In genomic region chr6:30882764-30883475, GRCh38 we compare ENCODE assay signal across 8 cellular contexts. TPM values are rescaled to one million over a fixed set of nuclear protein-coding genes. Genes with fewer than 3 reads are reported as not detected.
DNase-seq lines count a peak whose midpoint lies in the region; FAIRE-seq and TF ChIP-seq lines count a peak whose summit lies in the region.

No MANE protein-coding gene starts in this region.

- peak overlapping the region; percentile 43 for H3K9ac ChIP-seq in endodermal cell (ENCODE audit: extremely low read depth, low read length, poor library complexity, severe bottlenecking)
- H3K9ac ChIP-seq in neuronal stem cell (ENCODE audit: low read depth, low read length, poor library complexity), result peak overlapping the region; percentile 82

- H3K14ac ChIP-seq in neuronal stem cell (ENCODE audit: low read length), result peak overlapping the region; percentile 11

- TF ChIP-seq CTCF in endodermal cell (conservative IDR thresholded peaks at IDR 0.05), result no peak
- no peak for TF ChIP-seq CTCF in D721Med (IDR thresholded peaks at IDR 0.05; ENCODE audit: insufficient read depth, missing control alignments)

- H3K27ac Mint-ChIP-seq in endodermal cell, result peak overlapping the region; percentile 89

- peak overlapping the region; percentile 90 for H3K4me3 ChIP-seq in endodermal cell (ENCODE audit: low read length)
- H3K4me3 ChIP-seq in neuronal stem cell (ENCODE audit: low read length in 2 of 2), result peak overlapping the region; percentile 61 to 84
- H3K4me3 ChIP-seq in effector memory CD4-positive, alpha-beta T cell (ENCODE audit: insufficient read depth, low read depth, low read length, poor library complexity, severe bottlenecking), result no peak overlapping the region

- H4K8ac ChIP-seq in neuronal stem cell (ENCODE audit: low read depth, low read length), result no peak overlapping the region

- H2BK5ac ChIP-seq in neuronal stem cell (ENCODE audit: low read length), result peak overlapping the region; percentile 93

- H3K79me1 ChIP-seq in neuronal stem cell (ENCODE audit: low read depth, low read length), result peaks cover 6% of the 10 kb centered on the region

- H3K9me3 Mint-ChIP-seq in endodermal cell, result no peaks in the 10 kb centered on the region

- H3K36me3 Mint-ChIP-seq in endodermal cell (ENCODE audit: low read depth), result no peaks in the 10 kb centered on the region

- peak overlapping the region; percentile 90 for H2AK5ac ChIP-seq in neuronal stem cell (ENCODE audit: low read depth, low read length)

- peak overlapping the region; percentile 3 for H3K23ac ChIP-seq in neuronal stem cell (ENCODE audit: low read depth, low read length, poor library complexity)

- H3K27me3 ChIP-seq in endodermal cell (ENCODE audit: control insufficient read depth, insufficient read depth, low read length, poor library complexity, severe bottlenecking), result no peaks in the 10 kb centered on the region
- no peaks in the 10 kb centered on the region for H3K27me3 ChIP-seq in neuronal stem cell (ENCODE audit: control insufficient read depth in 3 of 3, insufficient read depth in 3 of 3, low read depth in 1 of 3, low read length in 3 of 3)
- H3K27me3 ChIP-seq in effector memory CD4-positive, alpha-beta T cell (replicated peaks; ENCODE audit: control insufficient read depth, insufficient read depth, low read length, poor library complexity, severe bottlenecking), result no peaks in the 10 kb centered on the region

- DNase-seq in stimulated activated CD4-positive, alpha-beta T cell treated with anti-CD3 and anti-CD28 coated beads, Interleukin-4, amount 100 ng/mL, for 1 hour, result peak; percentile 28
- DNase-seq in stimulated activated CD4-positive, alpha-beta T cell treated with anti-CD3 and anti-CD28 coated beads, Interleukin-1b, Interleukin-23, amount 100 ng/mL, for 48 hours, result no peak
- DNase-seq in NCI-H82 treated with DMSO at 0.1 percent for 48 hours (lab: John Stamatoyannopoulos, UW; ENCODE audit: unreplicated experiment), result peak; percentile 36
- DNase-seq in endodermal cell, result peak; percentile 94
- DNase-seq in neuronal stem cell (ENCODE audit: low spot score), result no peak
- no peak for DNase-seq in RPMI8226
- no peak for DNase-seq in effector memory CD4-positive, alpha-beta T cell
- DNase-seq in D721Med (ENCODE audit: insufficient read length, low spot score), result no peak

- H3K18ac ChIP-seq in neuronal stem cell (ENCODE audit: low read length), result peak overlapping the region; percentile 97

- no peaks in the 10 kb centered on the region for H3K36me3 ChIP-seq in endodermal cell (ENCODE audit: control insufficient read depth, insufficient read depth, low read length)
- peaks cover 3 to 22% of the 10 kb centered on the region in 2 donors for H3K36me3 ChIP-seq in neuronal stem cell (replicated peaks in 1 of 2; ENCODE audit: control insufficient read depth in 2 of 2, insufficient read depth in 2 of 2, low read length in 2 of 2)
- no peaks in the 10 kb centered on the region for H3K36me3 ChIP-seq in effector memory CD4-positive, alpha-beta T cell (ENCODE audit: control insufficient read depth, insufficient read depth, low read length)

- H3K9me3 ChIP-seq in endodermal cell (ENCODE audit: control insufficient read depth, low read length), result no peaks in the 10 kb centered on the region
- no peaks in the 10 kb centered on the region for H3K9me3 ChIP-seq in neuronal stem cell (replicated peaks in 1 of 2; ENCODE audit: control insufficient read depth in 2 of 2, insufficient read depth in 1 of 2, low read depth in 1 of 2, low read length in 2 of 2)
- H3K9me3 ChIP-seq in effector memory CD4-positive, alpha-beta T cell (ENCODE audit: control insufficient read depth, low read length), result no peaks in the 10 kb centered on the region

- peaks cover 62% of the 10 kb centered on the region for H3K4me1 Mint-ChIP-seq in endodermal cell

- peaks cover 16% of the 10 kb centered on the region for H3K4me1 ChIP-seq in endodermal cell (ENCODE audit: control insufficient read depth, insufficient read depth, low read length)
- peaks cover 41 to 49% of the 10 kb centered on the region in 2 donors for H3K4me1 ChIP-seq in neuronal stem cell (ENCODE audit: control insufficient read depth in 2 of 2, insufficient read depth in 1 of 2, low read depth in 1 of 2, low read length in 2 of 2)
- H3K4me1 ChIP-seq in effector memory CD4-positive, alpha-beta T cell (ENCODE audit: control insufficient read depth, insufficient read depth, low read length, poor library complexity, severe bottlenecking), result peaks cover 29% of the 10 kb centered on the region

- H2BK15ac ChIP-seq in neuronal stem cell (ENCODE audit: low read length), result peak overlapping the region; percentile 99

- H3K4me2 ChIP-seq in neuronal stem cell (ENCODE audit: insufficient read depth, low read length, poor library complexity, severe bottlenecking), result peak overlapping the region; percentile 92

- WGBS in endodermal cell (ENCODE audit: insufficient coverage in 1 of 2, insufficient read length in 1 of 2), 2 experiments, result 8 to 30% methylated on average over 2 to 13 of the region's 13 CpGs
- no CpG with 5 or more reads among the region's 13 CpGs for WGBS in neuronal stem cell (ENCODE audit: extremely low coverage in 2 of 2, insufficient read length in 2 of 2, insufficient replicate concordance in 1 of 2), 2 donors

- H3K27ac ChIP-seq in endodermal cell (ENCODE audit: low read depth, low read length) (peak overlapping the region; percentile 99), neuronal stem cell (replicated peaks; ENCODE audit: low read length) (peak overlapping the region; percentile 99)
- no peak overlapping the region for H3K27ac ChIP-seq in effector memory CD4-positive, alpha-beta T cell (ENCODE audit: insufficient read depth, low read length, poor library complexity, severe bottlenecking)

- H3K4me3 Mint-ChIP-seq in endodermal cell, result peak overlapping the region; percentile 79

- peak overlapping the region; percentile 81 for H3K4ac ChIP-seq in neuronal stem cell (ENCODE audit: low read length)

- peak overlapping the region; percentile 99 for H2BK120ac ChIP-seq in neuronal stem cell (ENCODE audit: low read depth, low read length)

- no peak overlapping the region for H4K91ac ChIP-seq in neuronal stem cell (ENCODE audit: low read depth, low read length, poor library complexity)

- H2AFZ ChIP-seq in neuronal stem cell (ENCODE audit: low read length), result no peak overlapping the region

- H3K27me3 Mint-ChIP-seq in endodermal cell (ENCODE audit: insufficient read depth), result peaks cover 3% of the 10 kb centered on the region

- no peak for FAIRE-seq in D721Med (lab: Jason Lieb, UNC)

- H2BK12ac ChIP-seq in neuronal stem cell (ENCODE audit: low read length), result peak overlapping the region; percentile 59

RNA-seq across cellular contexts. Expression of gene DDR1, which starts 1.4 kb away (rescaled TPM):
- 100 to 1,000 TPM; 140 to 151 TPM for total RNA-seq in endodermal cell
- 299 TPM for polyA plus RNA-seq in endodermal cell (2013, experiment 1 of 2)
- 288 TPM for polyA plus RNA-seq in endodermal cell (2013, experiment 2 of 2)
- polyA plus RNA-seq in neuronal stem cell (2013, experiment 1 of 2), result 144 TPM
- polyA plus RNA-seq in neuronal stem cell (2013, experiment 2 of 2), result 140 TPM

RNA-seq across cellular contexts. Expression of gene GTF2H4, which starts 25.1 kb away (rescaled TPM):
- 10 to 100 TPM; 60.0 to 67.9 TPM for total RNA-seq in endodermal cell
- polyA plus RNA-seq in endodermal cell (2013, experiment 1 of 2), result 52.4 TPM
- polyA plus RNA-seq in endodermal cell (2013, experiment 2 of 2), result 39.9 TPM
- 54.0 TPM for polyA plus RNA-seq in neuronal stem cell (2013, experiment 1 of 2)
- 54.9 TPM for polyA plus RNA-seq in neuronal stem cell (2013, experiment 2 of 2)

RNA-seq across cellular contexts. Expression of gene VARS2, which starts 31.1 kb away (rescaled TPM):
- 10 to 100 TPM; 39.4 to 52.5 TPM for total RNA-seq in endodermal cell
- polyA plus RNA-seq in endodermal cell (2013, experiment 1 of 2), result 51.8 TPM
- polyA plus RNA-seq in endodermal cell (2013, experiment 2 of 2), result 46.7 TPM
- polyA plus RNA-seq in neuronal stem cell (2013, experiment 1 of 2), result 25.0 TPM
- polyA plus RNA-seq in neuronal stem cell (2013, experiment 2 of 2), result 24.8 TPM

RNA-seq across cellular contexts. Expression of gene SFTA2, which starts 49.0 kb away (rescaled TPM):
- not detected for total RNA-seq in endodermal cell
- not detected for polyA plus RNA-seq in endodermal cell (2013, experiment 1 of 2)
- polyA plus RNA-seq in endodermal cell (2013, experiment 2 of 2), result not detected
- polyA plus RNA-seq in neuronal stem cell (2013, experiment 1 of 2), result not detected
- polyA plus RNA-seq in neuronal stem cell (2013, experiment 2 of 2), result not detected

RNA-seq across cellular contexts. Expression of gene MUCL3, which starts 57.9 kb away (rescaled TPM):
- total RNA-seq in endodermal cell, result under 1 TPM; 0.18 TPM
- polyA plus RNA-seq in endodermal cell (2013, experiment 1 of 2), result 0.04 TPM
- not detected for polyA plus RNA-seq in endodermal cell (2013, experiment 2 of 2)
- 0.29 TPM for polyA plus RNA-seq in neuronal stem cell (2013, experiment 1 of 2)
- 0.24 TPM for polyA plus RNA-seq in neuronal stem cell (2013, experiment 2 of 2)

Comparison
In these comparisons a context has a peak if more than half of its experiments do, and no peak if none do; other contexts are left out.
1. DNase-seq: peak in stimulated activated CD4-positive, alpha-beta T cell treated with anti-CD3 and anti-CD28 coated beads, Interleukin-4, amount 100 ng/mL, for 1 hour (single experiment), NCI-H82 treated with DMSO at 0.1 percent for 48 hours (single experiment) and endodermal cell (single experiment); none in stimulated activated CD4-positive, alpha-beta T cell treated with anti-CD3 and anti-CD28 coated beads, Interleukin-1b, Interleukin-23, amount 100 ng/mL, for 48 hours (single experiment), neuronal stem cell (single experiment), RPMI8226 (single experiment), effector memory CD4-positive, alpha-beta T cell (0 of 3) and D721Med (single experiment).